8 cellular contexts compared by ENCODE assay signal in the genomic region with DNA sequence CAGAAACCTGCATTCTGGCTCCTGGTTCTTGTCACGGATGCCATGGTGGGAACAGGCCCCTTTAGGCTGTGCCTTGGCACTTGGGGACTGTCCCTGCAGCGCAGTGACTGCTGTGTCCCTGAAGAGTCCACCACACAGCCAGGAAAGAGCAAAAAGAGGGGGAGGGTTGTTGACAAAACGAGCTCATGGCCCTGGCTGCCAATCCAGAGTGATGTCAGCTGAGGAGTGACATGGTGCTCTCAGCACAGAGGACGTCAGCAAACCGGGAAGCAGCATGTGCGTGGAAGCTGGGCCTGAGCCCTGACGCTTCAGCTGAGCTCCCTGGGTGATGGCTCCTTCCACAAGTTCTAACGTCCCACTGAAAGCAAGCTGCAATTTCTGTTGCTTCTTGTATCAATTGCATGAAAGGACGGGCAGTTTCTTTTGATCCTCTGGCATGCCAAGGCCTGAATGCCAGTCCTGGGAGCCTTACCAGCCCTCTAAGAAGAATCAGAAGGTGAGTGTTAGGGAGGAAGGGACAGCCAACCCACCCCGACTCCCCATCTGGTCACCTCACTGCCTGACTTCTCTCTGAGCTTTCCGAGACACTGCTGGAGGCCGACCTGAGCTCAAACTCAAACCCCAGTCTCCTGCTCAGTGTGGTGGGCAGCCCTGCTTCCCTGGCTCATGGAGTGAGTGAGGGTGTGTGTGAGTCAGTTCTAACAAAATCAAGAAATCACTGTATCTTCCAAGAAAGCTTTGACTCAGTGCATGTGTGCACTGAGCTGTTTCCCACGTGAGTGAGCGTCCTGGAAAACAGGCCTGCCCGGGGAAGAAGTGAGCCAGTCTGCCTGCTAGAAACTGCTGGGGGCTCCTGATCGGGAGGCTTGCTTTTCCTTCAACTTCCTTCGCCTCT. TPM values are rescaled to one million over a fixed set of nuclear protein-coding genes. Genes with fewer than 3 reads are reported as not detected.
A peak's percentile ranks its signal among the peaks of the same experiment; 100 is the strongest.
DNase-seq lines count a peak whose midpoint lies in the region; FAIRE-seq and TF ChIP-seq lines count a peak whose summit lies in the region.

No MANE protein-coding gene starts in this region.

- H3K9ac ChIP-seq in liver (ENCODE audit: low read depth in 1 of 2, low read length in 2 of 2): no peak overlapping the region

- DNase-seq in AG08396 (ENCODE audit: low spot score) (peak; percentile 79), M059J (ENCODE audit: low read depth) (peak; percentile 45), choroid plexus epithelial cell (ENCODE audit: low read depth) (peak; percentile 65), KBM-7 (no peak), dermis blood vessel endothelial cell (no peak), GM19239 (ENCODE audit: insufficient read length, low spot score) (no peak), NCI-H1105 (lab: John Stamatoyannopoulos, UW) (no peak)

- H3K27ac ChIP-seq in liver (ENCODE audit: low read depth in 1 of 2, low read length in 2 of 2): no peak overlapping the region

- no peak overlapping the region for H3K4me3 ChIP-seq in choroid plexus epithelial cell (ENCODE audit: low read depth, low read length)
- H3K4me3 ChIP-seq in liver (ENCODE audit: low read depth in 1 of 3, low read length in 3 of 3): no peak overlapping the region

- TF ChIP-seq CTCF in choroid plexus epithelial cell (conservative IDR thresholded peaks at IDR 0.05; ENCODE audit: low read depth, low read length): no peak
- TF ChIP-seq CTCF in liver (IDR thresholded peaks at IDR 0.05; ENCODE audit: low read depth, low read length, missing input control): no peak

- WGBS in liver: 69% methylated on average over 17 of the region's 17 CpGs

- no peaks in the 10 kb centered on the region for H3K36me3 ChIP-seq in liver (ENCODE audit: control insufficient read depth in 4 of 4, insufficient read depth in 3 of 4, low read depth in 1 of 4, low read length in 3 of 4)

- in situ Hi-C loops in KBM-7 (cut with MboI; ENCODE audit: low pct_unique_long_range_greater_than_20kb, low sequenced_read_pairs): no loop called here

- FAIRE-seq in GM19239 (lab: Jason Lieb, UNC): no peak

- peaks cover 0 to 9% (median 1%) of the 10 kb centered on the region in 4 donors for H3K4me1 ChIP-seq in liver (ENCODE audit: control insufficient read depth in 4 of 4, insufficient read depth in 4 of 4, low read length in 3 of 4)

- H3K27me3 ChIP-seq in liver (ENCODE audit: control insufficient read depth in 4 of 4, insufficient read depth in 4 of 4, low read length in 3 of 4): no peaks in the 10 kb centered on the region

- no peak for TF ChIP-seq RAD21 in liver (IDR thresholded peaks at IDR 0.05)

- no peaks in the 10 kb centered on the region for H3K9me3 ChIP-seq in liver (ENCODE audit: control insufficient read depth in 4 of 4, low read length in 3 of 4)

TF ChIP-seq in liver, 16 proteins besides CTCF, POLR2A, EP300 and RAD21:
- TF ChIP-seq SP1 (IDR thresholded peaks at IDR 0.05) (no peak), GABPA (IDR thresholded peaks at IDR 0.05 in 1 of 2, conservative IDR thresholded peaks at IDR 0.05 in 1 of 2) (no peak), NR2F2 (IDR thresholded peaks at IDR 0.05) (no peak), YY1 (IDR thresholded peaks at IDR 0.05) (no peak), JUND (IDR thresholded peaks at IDR 0.05) (no peak), FOXA2 (IDR thresholded peaks at IDR 0.05) (peak; percentile 60), RXRA (IDR thresholded peaks at IDR 0.05) (peak in 1 of 2 donors; percentile 12)
- TF ChIP-seq, protein P1, sequence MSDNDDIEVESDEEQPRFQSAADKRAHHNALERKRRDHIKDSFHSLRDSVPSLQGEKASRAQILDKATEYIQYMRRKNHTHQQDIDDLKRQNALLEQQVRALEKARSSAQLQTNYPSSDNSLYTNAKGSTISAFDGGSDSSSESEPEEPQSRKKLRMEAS (IDR thresholded peaks at IDR 0.05): no peak
- TF ChIP-seq, protein P2, sequence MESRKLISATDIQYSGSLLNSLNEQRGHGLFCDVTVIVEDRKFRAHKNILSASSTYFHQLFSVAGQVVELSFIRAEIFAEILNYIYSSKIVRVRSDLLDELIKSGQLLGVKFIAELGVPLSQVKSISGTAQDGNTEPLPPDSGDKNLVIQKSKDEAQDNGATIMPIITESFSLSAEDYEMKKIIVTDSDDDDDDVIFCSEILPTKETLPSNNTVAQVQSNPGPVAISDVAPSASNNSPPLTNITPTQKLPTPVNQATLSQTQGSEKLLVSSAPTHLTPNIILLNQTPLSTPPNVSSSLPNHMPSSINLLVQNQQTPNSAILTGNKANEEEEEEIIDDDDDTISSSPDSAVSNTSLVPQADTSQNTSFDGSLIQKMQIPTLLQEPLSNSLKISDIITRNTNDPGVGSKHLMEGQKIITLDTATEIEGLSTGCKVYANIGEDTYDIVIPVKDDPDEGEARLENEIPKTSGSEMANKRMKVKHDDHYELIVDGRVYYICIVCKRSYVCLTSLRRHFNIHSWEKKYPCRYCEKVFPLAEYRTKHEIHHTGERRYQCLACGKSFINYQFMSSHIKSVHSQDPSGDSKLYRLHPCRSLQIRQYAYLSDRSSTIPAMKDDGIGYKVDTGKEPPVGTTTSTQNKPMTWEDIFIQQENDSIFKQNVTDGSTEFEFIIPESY (IDR thresholded peaks at IDR 0.05): no peak
TF ChIP-seq in liver: peak in this region for 2.

RNA-seq across cellular contexts. Expression of a gene that starts 14.7 kb away (rescaled TPM):
- 5.0 and 5.3 TPM in 2 replicates for total RNA-seq in M059J (2014; rRNA removed; shearing (Covaris generic))
- total RNA-seq in liver: 1 to 10 TPM in 1 of 2 donors, under 1 TPM in 1; 0.19 to 4.3 TPM
- polyA plus RNA-seq in liver: 1 to 10 TPM; 2.1 to 3.3 TPM
- 0.65 and 0.85 TPM in 2 replicates for total RNA-seq in dermis blood vessel endothelial cell

RNA-seq across cellular contexts. Expression of a gene that starts 18.2 kb away (rescaled TPM):
- not detected in 2 replicates for total RNA-seq in M059J (2014; rRNA removed; shearing (Covaris generic))
- total RNA-seq in liver: under 1 TPM; 0.08 to 0.14 TPM
- polyA plus RNA-seq in liver: under 1 TPM in 1 of 2 donors, not detected in 1; 0.10 TPM
- total RNA-seq in dermis blood vessel endothelial cell: not detected in 2 replicates

Comparison
In these comparisons a context has a peak if more than half of its experiments do, and no peak if none do; other contexts are left out.
1. DNase-seq: peak in AG08396 (single experiment), M059J (single experiment) and choroid plexus epithelial cell (single experiment); none in KBM-7 (single experiment), dermis blood vessel endothelial cell (single experiment), GM19239 (single experiment) and NCI-H1105 (single experiment).